In genomic region chr3:197602351-197602750, GRCh38 we compare ENCODE assay signal across 1 cellular context. TPM values are rescaled to one million over a fixed set of nuclear protein-coding genes. Genes with fewer than 3 reads are reported as not detected.
"Had no signal": no experiment of that assay in that cellular context is flagged by ENCODE, and none has a peak within 500 bp of the region (broad histone marks: within the 10 kb centered on the region; RNA-seq: fewer than 3 reads in every experiment).

No MANE protein-coding gene starts in this region.

RNA-seq across cellular contexts. Expression of gene BDH1, which starts 46.6 kb away (rescaled TPM):
- total RNA-seq: G401 had no signal
